10 cellular contexts compared by ENCODE assay signal in genomic region chr7:99447943-99448342, GRCh38. TPM values are rescaled to one million over a fixed set of nuclear protein-coding genes. Genes with fewer than 3 reads are reported as not detected.
A peak's percentile ranks its signal among the peaks of the same experiment; 100 is the strongest.
DNase-seq lines count a peak whose midpoint lies in the region; ATAC-seq and TF ChIP-seq lines count a peak whose summit lies in the region.
"Had no signal": no experiment of that assay in that cellular context is flagged by ENCODE, and none has a peak within 500 bp of the region (broad histone marks: within the 10 kb centered on the region; RNA-seq: fewer than 3 reads in every experiment).

No MANE protein-coding gene starts in this region.

- H3K4me3 ChIP-seq in DND-41 (ENCODE audit: low read depth in 1 of 2, low read length in 2 of 2) = no peak overlapping the region
- no peak overlapping the region for H3K4me3 ChIP-seq in HCT116 (replicated peaks in 1 of 2; ENCODE audit: low read depth in 1 of 2, low read length in 2 of 2)
- H3K4me3 ChIP-seq in Panc1 (ENCODE audit: low read depth in 2 of 2, low read length in 2 of 2) = no peak overlapping the region
- no peak overlapping the region for H3K4me3 ChIP-seq in smooth muscle cell
- H3K4me3 ChIP-seq: adrenal gland had no signal

- no peak overlapping the region for H3K27ac ChIP-seq in DND-41 (ENCODE audit: low read length)
- H3K27ac ChIP-seq in HCT116 (ENCODE audit: low read depth, low read length) = no peak overlapping the region
- no peak overlapping the region for H3K27ac ChIP-seq in Panc1 (ENCODE audit: low read length)
- H3K27ac ChIP-seq in smooth muscle cell (ENCODE audit: low read depth) = no peak overlapping the region
- H3K27ac ChIP-seq: adrenal gland had no signal

- no peaks in the 10 kb centered on the region for H3K9me2 ChIP-seq in HCT116 (ENCODE audit: insufficient read depth)

- peaks cover 39% of the 10 kb centered on the region for H3K79me2 ChIP-seq in DND-41 (ENCODE audit: insufficient read depth, low read length)
- H3K79me2 ChIP-seq in HCT116 (ENCODE audit: insufficient read depth, low read length) = peaks cover 21% of the 10 kb centered on the region
- H3K79me2 ChIP-seq in smooth muscle cell (ENCODE audit: low read depth) = no peaks in the 10 kb centered on the region

- no peak overlapping the region for H2AFZ ChIP-seq in DND-41 (ENCODE audit: low read depth, low read length)
- no peak overlapping the region for H2AFZ ChIP-seq in HCT116 (ENCODE audit: low read depth, low read length, poor library complexity, severe bottlenecking)
- H2AFZ ChIP-seq in smooth muscle cell (ENCODE audit: low read depth) = no peak overlapping the region

- H3K27me3 ChIP-seq in DND-41 (ENCODE audit: insufficient read depth, low read length, poor library complexity) (no peaks in the 10 kb centered on the region), HCT116 (ENCODE audit: insufficient read depth, low read length) (no peaks in the 10 kb centered on the region), Panc1 (ENCODE audit: control insufficient read depth, insufficient read depth, low read length) (no peaks in the 10 kb centered on the region), smooth muscle cell (ENCODE audit: low read depth) (no peaks in the 10 kb centered on the region)
- H3K27me3 ChIP-seq: adrenal gland had no signal

- no peak for TF ChIP-seq POLR2A in HCT116 (IDR thresholded peaks at IDR 0.05; ENCODE audit: borderline replicate concordance, extremely low read depth, insufficient read depth, insufficient read length)

- RAD21 ChIA-PET in HCT116 (lab: Charles Lee; ENCODE audit: low non-redundant PET in 1 of 2, low total read pairs in 2 of 2, uncharacterized antibody in 2 of 2, unreplicated experiment in 2 of 2) = no interaction called here

- TF ChIP-seq RAD21 in HCT116 (IDR thresholded peaks at IDR 0.05; ENCODE audit: low read depth) = no peak

- WGBS in smooth muscle cell (ENCODE audit: low lambda C conversion rate) = 98% methylated on average over 10 of the region's 10 CpGs

- POLR2A ChIA-PET in HCT116 (lab: Charles Lee) (no interaction called here), Panc1 (lab: Charles Lee) (no interaction called here)

- BruUV-seq in HCT116 (replicated peaks; lab: Mats Ljungman, UMichigan) = no TSS peak
- BruUV-seq in Panc1 (replicated peaks; lab: Mats Ljungman, UMichigan) = no TSS peak

- no peaks in the 10 kb centered on the region for H3K4me1 ChIP-seq in DND-41 (ENCODE audit: insufficient read depth, low read length)
- H3K4me1 ChIP-seq in HCT116 (ENCODE audit: control insufficient read depth in 1 of 2, insufficient read depth in 2 of 2, low read length in 2 of 2) = no peaks in the 10 kb centered on the region
- no peaks in the 10 kb centered on the region for H3K4me1 ChIP-seq in Panc1 (ENCODE audit: control insufficient read depth, insufficient read depth, low read length)
- no peaks in the 10 kb centered on the region for H3K4me1 ChIP-seq in smooth muscle cell (ENCODE audit: low read depth)
- H3K4me1 ChIP-seq: adrenal gland had no signal

- H3K9ac ChIP-seq in DND-41 (ENCODE audit: low read depth, low read length) (no peak overlapping the region), HCT116 (ENCODE audit: low read length) (no peak overlapping the region), smooth muscle cell (ENCODE audit: low read depth) (no peak overlapping the region)

- in situ Hi-C loops in Panc1 (cut with HindIII; ENCODE audit: low pct_unique_long_range_greater_than_20kb, low sequenced_read_pairs) = no loop called here

- CTCF ChIA-PET in HCT116 (lab: Charles Lee) (no interaction called here), Panc1 (lab: Charles Lee) (no interaction called here)

- DNase-seq in DND-41 = no peak
- DNase-seq in HCT116 (ENCODE audit: low read depth, low spot score) = no peak
- DNase-seq in Panc1 (ENCODE audit: low read depth, low spot score) = no peak
- DNase-seq in left colon = peak in 1 of 2 donors; percentile 32
- no peak for DNase-seq in kidney glomerular epithelial cell (lab: John Stamatoyannopoulos, UW)
- no peak for DNase-seq in smooth muscle cell (lab: John Stamatoyannopoulos, UW; ENCODE audit: unreplicated experiment)
- DNase-seq: adrenal gland, mesenchymal stem cell, NCI-H526 treated with DMSO at 0.1 percent for 48 hours had no signal

- H3K9me3 ChIP-seq in DND-41 (ENCODE audit: insufficient read depth, low read length, severe bottlenecking) (no peaks in the 10 kb centered on the region), HCT116 (ENCODE audit: control insufficient read depth in 1 of 2, insufficient read depth in 1 of 2, low read depth in 1 of 2, low read length in 2 of 2) (no peaks in the 10 kb centered on the region), Panc1 (ENCODE audit: control insufficient read depth, insufficient read depth, low read depth, low read length) (no peaks in the 10 kb centered on the region), smooth muscle cell (replicated peaks; ENCODE audit: low read depth) (no peaks in the 10 kb centered on the region)
- H3K9me3 ChIP-seq: adrenal gland had no signal

- H4K20me1 ChIP-seq in DND-41 (ENCODE audit: insufficient read depth, low read length) (peaks cover 29% of the 10 kb centered on the region), HCT116 (ENCODE audit: insufficient read depth) (no peaks in the 10 kb centered on the region), smooth muscle cell (ENCODE audit: low read depth) (peaks cover 19% of the 10 kb centered on the region)

- TF ChIP-seq CTCF in DND-41 (IDR thresholded peaks at IDR 0.05; ENCODE audit: borderline replicate concordance, extremely low read depth, low read length, poor library complexity, severe bottlenecking) (peak; percentile 34), HCT116 (IDR thresholded peaks at IDR 0.05 in 2 of 3, conservative IDR thresholded peaks at IDR 0.05 in 1 of 3; ENCODE audit: borderline replicate concordance in 1 of 3, insufficient read depth in 1 of 3, low read depth in 2 of 3, low read length in 2 of 3) (0 out of 6 replicates have a peak, but pooled peaks of 1 of the 3 experiments have one; percentile 12), Panc1 (IDR thresholded peaks at IDR 0.05) (no peak; the same call in 1 of the 2 replicates), smooth muscle cell (IDR thresholded peaks at IDR 0.05; ENCODE audit: borderline replicate concordance, insufficient read depth, poor library complexity, severe bottlenecking) (no peak)

- H3K4me2 ChIP-seq in DND-41 (ENCODE audit: insufficient read depth, low read length) = no peak overlapping the region
- H3K4me2 ChIP-seq in HCT116 (ENCODE audit: low read length) = no peak overlapping the region
- H3K4me2 ChIP-seq in smooth muscle cell = no peak overlapping the region

- ATAC-seq in DND-41 (ENCODE audit: insufficient read depth, low read depth) = no peak
- 0 out of 2 replicates have a peak, but pooled peaks have one; percentile 28 for ATAC-seq in HCT116
- ATAC-seq in Panc1 = peak; percentile 76
- ATAC-seq in left colon = peak; percentile 49
- ATAC-seq in GM18858 (IDR thresholded peaks at IDR 0.05; ENCODE audit: unreplicated experiment) = no peak

- H3K36me3 ChIP-seq in DND-41 (ENCODE audit: insufficient read depth, low read length) = peaks cover 92% of the 10 kb centered on the region
- H3K36me3 ChIP-seq in HCT116 (ENCODE audit: control insufficient read depth in 1 of 2, insufficient read depth in 2 of 2, low read length in 2 of 2) = peaks cover 48 to 49% of the 10 kb centered on the region in 2 experiments; a peak in 3 of 4 replicates
- H3K36me3 ChIP-seq in Panc1 (ENCODE audit: control insufficient read depth, insufficient read depth, low read length) = peaks cover 17% of the 10 kb centered on the region; the same call in 1 of the 2 replicates
- peaks cover 5% of the 10 kb centered on the region for H3K36me3 ChIP-seq in smooth muscle cell (ENCODE audit: low read depth)

- intact Hi-C loops in HCT116 (cut with micrococcal nuclease) (no loop called here), Panc1 (cut with micrococcal nuclease; ENCODE audit: unreplicated experiment) (no loop called here), left colon (cut with DNase I, micrococcal nuclease) (no loop called here)

- no peaks in the 10 kb centered on the region for H3F3A ChIP-seq in smooth muscle cell (ENCODE audit: low read depth)

TF ChIP-seq in HCT116, 20 proteins besides CTCF, POLR2A, EP300 and RAD21 (continues in another document):
- no peak for TF ChIP-seq FOSL1 (IDR thresholded peaks at IDR 0.05; ENCODE audit: low read depth)
- no peak for TF ChIP-seq SRF (IDR thresholded peaks at IDR 0.05; ENCODE audit: low read depth)
- no peak for TF ChIP-seq ELF1 (IDR thresholded peaks at IDR 0.05; ENCODE audit: borderline replicate concordance, low read depth)

RNA-seq across cellular contexts. Expression of gene CPSF4, which starts 9.2 kb away (rescaled TPM):
- total RNA-seq in HCT116 (2021; ENCODE audit: unreplicated experiment) (67.0 TPM), Panc1 (2021; ENCODE audit: unreplicated experiment) (57.0 TPM), left colon (10 to 100 TPM; 18.6 to 26.0 TPM), smooth muscle cell (23.6 and 27.1 TPM in 2 replicates)
- polyA plus RNA-seq in HCT116 (2012) = 46.3 and 48.6 TPM in 2 replicates
- polyA plus RNA-seq in Panc1 (2012; ENCODE audit: insufficient read length) = 44.8 TPM
- 30.3 and 37.0 TPM in 2 replicates for polyA plus RNA-seq in smooth muscle cell

RNA-seq across cellular contexts. Expression of gene PTCD1, which starts 9.3 kb away (rescaled TPM):
- 9.2 TPM for total RNA-seq in HCT116 (2021; ENCODE audit: unreplicated experiment)
- 6.7 and 8.0 TPM in 2 replicates for polyA plus RNA-seq in HCT116 (2012)
- 15.0 TPM for total RNA-seq in Panc1 (2021; ENCODE audit: unreplicated experiment)
- polyA plus RNA-seq in Panc1 (2012; ENCODE audit: insufficient read length) = 13.8 TPM
- 1 to 10 TPM; 5.2 to 6.0 TPM for total RNA-seq in left colon
- total RNA-seq in smooth muscle cell = 2.7 and 10.8 TPM in 2 replicates
- polyA plus RNA-seq in smooth muscle cell = 4.5 and 6.6 TPM in 2 replicates

RNA-seq across cellular contexts. Expression of gene ATP5MF, which starts 18.0 kb away (rescaled TPM):
- total RNA-seq in HCT116 (2021; ENCODE audit: unreplicated experiment) = 351 TPM
- polyA plus RNA-seq in HCT116 (2012) = 377 and 624 TPM in 2 replicates
- 476 TPM for total RNA-seq in Panc1 (2021; ENCODE audit: unreplicated experiment)
- 765 TPM for polyA plus RNA-seq in Panc1 (2012; ENCODE audit: insufficient read length)
- 100 to 1,000 TPM; 297 to 369 TPM for total RNA-seq in left colon
- total RNA-seq in smooth muscle cell = 1,182 and 2,081 TPM in 2 replicates
- 698 and 730 TPM in 2 replicates for polyA plus RNA-seq in smooth muscle cell

RNA-seq across cellular contexts. Expression of gene ZNF789, which starts 24.7 kb away (rescaled TPM):
- total RNA-seq in HCT116 (2021; ENCODE audit: unreplicated experiment) (8.2 TPM), Panc1 (2021; ENCODE audit: unreplicated experiment) (15.1 TPM), left colon (10 to 100 TPM; 15.4 to 25.5 TPM), smooth muscle cell (1.6 and 2.5 TPM in 2 replicates)
- 5.5 and 7.5 TPM in 2 replicates for polyA plus RNA-seq in HCT116 (2012)
- polyA plus RNA-seq in Panc1 (2012; ENCODE audit: insufficient read length) = 7.2 TPM
- polyA plus RNA-seq in smooth muscle cell = 2.2 and 4.0 TPM in 2 replicates

RNA-seq across cellular contexts. Expression of gene BUD31, which starts 39.2 kb away (rescaled TPM):
- 154 TPM for total RNA-seq in HCT116 (2021; ENCODE audit: unreplicated experiment)
- polyA plus RNA-seq in HCT116 (2012) = 157 and 178 TPM in 2 replicates
- total RNA-seq in Panc1 (2021; ENCODE audit: unreplicated experiment) = 179 TPM
- polyA plus RNA-seq in Panc1 (2012; ENCODE audit: insufficient read length) = 225 TPM
- 10 to 100 TPM; 69.9 to 79.0 TPM for total RNA-seq in left colon
- total RNA-seq in smooth muscle cell = 97.2 and 133 TPM in 2 replicates
- polyA plus RNA-seq in smooth muscle cell = 222 and 249 TPM in 2 replicates

Comparison
In these comparisons a context has a peak if more than half of its experiments do, and no peak if none do; other contexts are left out.
1. ATAC-seq: peak in HCT116 (single experiment), Panc1 (single experiment) and left colon (single experiment); none in DND-41 (single experiment) and GM18858 (single experiment).